ENCODE assay signal across 8 cellular contexts in genomic region chr6:85675030-85675819, GRCh38. TPM values are rescaled to one million over a fixed set of nuclear protein-coding genes. Genes with fewer than 3 reads are reported as not detected.
DNase-seq lines count a peak whose midpoint lies in the region; ATAC-seq and TF ChIP-seq lines count a peak whose summit lies in the region.

No MANE protein-coding gene starts in this region.

- peak overlapping the region; percentile 81 for H3K4me3 ChIP-seq in AG04449 (ENCODE audit: low read depth, low read length)
- peak overlapping the region; percentile 95 for H3K4me3 ChIP-seq in HFF-Myc (replicated peaks; ENCODE audit: low read depth, low read length)
- H3K4me3 ChIP-seq in tibial nerve: peak overlapping the region in 2 of 4 donors; percentile 85 to 97

- peaks cover 47% of the 10 kb centered on the region for H3K36me3 Mint-ChIP-seq in activated naive CD8-positive, alpha-beta T cell treated with anti-CD3 and anti-CD28 coated beads, Interleukin-2, amount 10 ng/mL, durations not matched to agents 7 days and 5 days

- peaks cover 0 to 13% (median 0%) of the 10 kb centered on the region in 3 donors for H3K36me3 ChIP-seq in tibial nerve

- POLR2A ChIA-PET in AG04449 (lab: Yijun Ruan, JAX): interaction anchor here (0.9 to 5.8 kb wide), 5 partner anchors 15 to 270 kb away, joined by 3 to 337 read pairs (median 11); partner anchors contain the start of genes SNX14 and SYNCRIP
- POLR2A ChIA-PET in activated naive CD8-positive, alpha-beta T cell treated with anti-CD3 and anti-CD28 coated beads, Interleukin-2, amount 10 ng/mL, durations not matched to agents 7 days and 5 days (lab: Charles Lee): interaction anchor here (1.0 to 10.8 kb wide), 4 partner anchors 8 to 82 kb away, joined by 4 to 645 read pairs (median 4); partner anchors contain the start of gene SYNCRIP

- no peak for ATAC-seq in activated naive CD8-positive, alpha-beta T cell treated with anti-CD3 and anti-CD28 coated beads, Interleukin-2, amount 10 ng/mL, durations not matched to agents 7 days and 5 days (ENCODE audit: low read depth)
- no peak for ATAC-seq in left lobe of liver

- no peaks in the 10 kb centered on the region for H3K9me3 Mint-ChIP-seq in activated naive CD8-positive, alpha-beta T cell treated with anti-CD3 and anti-CD28 coated beads, Interleukin-2, amount 10 ng/mL, durations not matched to agents 7 days and 5 days

- peak overlapping the region in 2 of 4 donors; percentile 68 to 93 for H3K27ac ChIP-seq in tibial nerve

- no peaks in the 10 kb centered on the region for H3K9me3 ChIP-seq in tibial nerve

- peaks cover 55% of the 10 kb centered on the region for H3K4me1 Mint-ChIP-seq in activated naive CD8-positive, alpha-beta T cell treated with anti-CD3 and anti-CD28 coated beads, Interleukin-2, amount 10 ng/mL, durations not matched to agents 7 days and 5 days

- TF ChIP-seq CTCF in AG04449 (IDR thresholded peaks at IDR 0.05; ENCODE audit: insufficient read depth, low read length, missing control alignments): no peak
- TF ChIP-seq CTCF in HFF-Myc (IDR thresholded peaks at IDR 0.05; ENCODE audit: low read depth, low read length, missing control alignments): no peak
- TF ChIP-seq CTCF in tibial nerve (IDR thresholded peaks at IDR 0.05): no peak

- H3K4me1 ChIP-seq in tibial nerve: peaks cover 0 to 64% (median 25%) of the 10 kb centered on the region in 4 donors

- TF ChIP-seq POLR2A in tibial nerve (IDR thresholded peaks at IDR 0.05): no peak

- H3K27me3 Mint-ChIP-seq in activated naive CD8-positive, alpha-beta T cell treated with anti-CD3 and anti-CD28 coated beads, Interleukin-2, amount 10 ng/mL, durations not matched to agents 7 days and 5 days: no peaks in the 10 kb centered on the region

- H3K27me3 ChIP-seq in tibial nerve: no peaks in the 10 kb centered on the region

- no peak for TF ChIP-seq EP300 in tibial nerve (IDR thresholded peaks at IDR 0.05)

- DNase-seq in AG04449 (ENCODE audit: low read depth, low spot score) (no peak), HFF-Myc (ENCODE audit: extremely low read depth, low read depth) (no peak), kidney glomerular epithelial cell (lab: John Stamatoyannopoulos, UW) (peak; percentile 11), NCI-H524 (lab: John Stamatoyannopoulos, UW) (no peak), left lobe of liver (ENCODE audit: low spot score) (no peak), NCI-H128 (lab: John Stamatoyannopoulos, UW; ENCODE audit: unreplicated experiment) (no peak), tibial nerve (ENCODE audit: low spot score in 2 of 2) (no peak)
- DNase-seq in activated naive CD8-positive, alpha-beta T cell treated with anti-CD3 and anti-CD28 coated beads, Interleukin-2, amount 10 ng/mL, durations not matched to agents 7 days and 5 days: no peak

- CTCF ChIA-PET in AG04449 (lab: Yijun Ruan, JAX): interaction anchor here (0.7 to 1.4 kb wide), 3 partner anchors 31 to 350 kb away, joined by 3 read pairs; no protein-coding TSS in a partner anchor

- H3K4me3 Mint-ChIP-seq in activated naive CD8-positive, alpha-beta T cell treated with anti-CD3 and anti-CD28 coated beads, Interleukin-2, amount 10 ng/mL, durations not matched to agents 7 days and 5 days: peak overlapping the region; percentile 96

- WGBS in tibial nerve, 2 donors: 87% methylated on average over 4 of the region's 4 CpGs

- H3K27ac Mint-ChIP-seq in activated naive CD8-positive, alpha-beta T cell treated with anti-CD3 and anti-CD28 coated beads, Interleukin-2, amount 10 ng/mL, durations not matched to agents 7 days and 5 days: peak overlapping the region; percentile 58

RNA-seq across cellular contexts. Expression of gene SYNCRIP, which starts 32.5 kb away (rescaled TPM):
- 10 to 100 TPM; 94.4 to 99.3 TPM for total RNA-seq in activated naive CD8-positive, alpha-beta T cell treated with anti-CD3 and anti-CD28 coated beads, Interleukin-2, amount 10 ng/mL, durations not matched to agents 7 days and 5 days
- total RNA-seq in left lobe of liver: 31.0 TPM
- 10 to 100 TPM; 51.5 to 64.7 (median 53.2) TPM for total RNA-seq in tibial nerve
